In genomic region chr6:105066836-105067235, GRCh38 we compare ENCODE assay signal across 25 cellular contexts.
A peak's percentile ranks its signal among the peaks of the same experiment; 100 is the strongest.
DNase-seq lines count a peak whose midpoint lies in the region; ATAC-seq, FAIRE-seq and TF ChIP-seq lines count a peak whose summit lies in the region.
"Had no signal": no experiment of that assay in that cellular context is flagged by ENCODE, and none has a peak within 500 bp of the region (broad histone marks: within the 10 kb centered on the region; RNA-seq: fewer than 3 reads in every experiment).

No MANE protein-coding gene starts in this region.

- peak overlapping the region; percentile 57 for H3K4me2 ChIP-seq in HepG2 (ENCODE audit: low read depth, low read length)
- H3K4me2 ChIP-seq: BLaER1 had no signal

- TF ChIP-seq EP300 in HepG2 (IDR thresholded peaks at IDR 0.05; ENCODE audit: low read depth in 2 of 2, low read length in 2 of 2) (no peak), HepG2 (CRISPR knock-in tag; IDR thresholded peaks at IDR 0.05; ENCODE audit: borderline replicate concordance) (no peak)

- CTCF ChIA-PET in HepG2 (lab: Yijun Ruan, JAX; ENCODE audit: low intra/inter-chr PET ratio, low total read pairs): no interaction called here
- CTCF ChIA-PET in Caco-2 (lab: Charles Lee): no interaction called here

- peaks cover 5% of the 10 kb centered on the region for H3K79me2 ChIP-seq in HepG2 (ENCODE audit: insufficient read depth, low read length)

- BruUV-seq in HepG2 (replicated peaks; lab: Mats Ljungman, UMichigan) (no TSS peak), Caco-2 (replicated peaks; lab: Mats Ljungman, UMichigan) (no TSS peak)

- no peak for TF ChIP-seq RAD21 in HepG2 (CRISPR knock-in tag; IDR thresholded peaks at IDR 0.05)

- POLR2A ChIA-PET in HepG2 (lab: Yijun Ruan, JAX) (interaction anchor here (0.9 kb wide), 1 partner anchor 109 kb away, joined by 6 read pairs; no protein-coding TSS in a partner anchor), Caco-2 (lab: Charles Lee) (no interaction called here)

- no peak for ATAC-seq in HepG2
- no peak for ATAC-seq in right lobe of liver
- ATAC-seq in SK-N-SH treated with all-trans-retinoic acid at 6 μM for 48 hours: peak; percentile 69

- intact Hi-C loops in HepG2 (cut with micrococcal nuclease; ENCODE audit: unreplicated experiment) (loop anchor here (2.0 kb wide), 1 partner anchor 110 kb away; the partner anchor contains the start of gene LIN28B), right lobe of liver (cut with DNase I) (no loop called here), Caco-2 (cut with micrococcal nuclease; ENCODE audit: unreplicated experiment) (loop anchor here (1.0 kb wide), 1 partner anchor 288 kb away; no protein-coding TSS in a partner anchor)

- peak overlapping the region; percentile 24 for H3K4me3 Mint-ChIP-seq in Caco-2 (ENCODE audit: unreplicated experiment)
- H3K4me3 Mint-ChIP-seq in mesothelial cell of epicardium: no peak overlapping the region
- H3K4me3 Mint-ChIP-seq in endothelial cell (ENCODE audit: unreplicated experiment): no peak overlapping the region
- H3K4me3 Mint-ChIP-seq: CD14-positive monocyte; CD4-positive, alpha-beta memory T cell; CD4-positive, CD25-positive, alpha-beta regulatory T cell; CD8-positive, alpha-beta memory T cell had no signal

- no peak for FAIRE-seq in HepG2 (lab: Jason Lieb, UNC)
- FAIRE-seq: A204.1, G401.6, GM12891, GM19239 had no signal

- 17% methylated on average over 3 of the region's 3 CpGs for WGBS in HepG2 (ENCODE audit: low lambda C conversion rate)
- 34% methylated on average over 3 of the region's 3 CpGs for WGBS in right lobe of liver (ENCODE audit: insufficient coverage, low coverage, low lambda C conversion rate, missing lambda C conversion rate)

- in situ Hi-C loops in HepG2 (cut with HindIII; ENCODE audit: extremely low pct_ligation_motif_present, low pct_unique_long_range_greater_than_20kb): no loop called here

- H4K20me1 ChIP-seq in HepG2 (ENCODE audit: insufficient read depth, low read length): no peaks in the 10 kb centered on the region
- H4K20me1 ChIP-seq: BLaER1 had no signal

- no peak overlapping the region for H2AFZ ChIP-seq in HepG2 (ENCODE audit: low read length)

- H3K9ac ChIP-seq in HepG2 (ENCODE audit: insufficient read depth, low read depth, low read length): no peak overlapping the region
- H3K9ac ChIP-seq: BLaER1 had no signal

- TF ChIP-seq POLR2A in HepG2 (IDR thresholded peaks at IDR 0.05; ENCODE audit: insufficient read depth in 1 of 2, low read depth in 2 of 2, low read length in 2 of 2) (no peak), right lobe of liver (IDR thresholded peaks at IDR 0.05) (no peak)

- H3K9me3 ChIP-seq in HepG2 (ENCODE audit: low read length): no peaks in the 10 kb centered on the region
- H3K9me3 ChIP-seq in right lobe of liver: no peaks in the 10 kb centered on the region
- no peaks in the 10 kb centered on the region for H3K9me3 ChIP-seq in Caco-2
- H3K9me3 ChIP-seq: BE2C, BLaER1 had no signal

- H3K4me1 Mint-ChIP-seq in Caco-2 (ENCODE audit: low read depth, unreplicated experiment) (peaks cover 40% of the 10 kb centered on the region), mesothelial cell of epicardium (peaks cover 53% of the 10 kb centered on the region), endothelial cell (ENCODE audit: unreplicated experiment) (peaks cover 2% of the 10 kb centered on the region)
- H3K4me1 Mint-ChIP-seq: CD14-positive monocyte; CD4-positive, alpha-beta memory T cell; CD4-positive, CD25-positive, alpha-beta regulatory T cell; CD8-positive, alpha-beta memory T cell had no signal

- H3K27me3 Mint-ChIP-seq in Caco-2 (ENCODE audit: insufficient read depth, unreplicated experiment): no peaks in the 10 kb centered on the region
- no peaks in the 10 kb centered on the region for H3K27me3 Mint-ChIP-seq in mesothelial cell of epicardium (ENCODE audit: low read depth)
- H3K27me3 Mint-ChIP-seq in endothelial cell (ENCODE audit: unreplicated experiment): no peaks in the 10 kb centered on the region

- H3K27ac Mint-ChIP-seq in Caco-2 (ENCODE audit: unreplicated experiment): no peak overlapping the region
- peak overlapping the region; percentile 77 for H3K27ac Mint-ChIP-seq in mesothelial cell of epicardium
- no peak overlapping the region for H3K27ac Mint-ChIP-seq in endothelial cell (ENCODE audit: unreplicated experiment)
- H3K27ac Mint-ChIP-seq: CD14-positive monocyte; CD4-positive, alpha-beta memory T cell; CD4-positive, CD25-positive, alpha-beta regulatory T cell; CD8-positive, alpha-beta memory T cell had no signal

- H3K36me3 Mint-ChIP-seq in Caco-2 (ENCODE audit: insufficient read depth, unreplicated experiment) (no peaks in the 10 kb centered on the region), mesothelial cell of epicardium (peaks cover 9% of the 10 kb centered on the region), endothelial cell (ENCODE audit: low read depth, unreplicated experiment) (no peaks in the 10 kb centered on the region)
- H3K36me3 Mint-ChIP-seq: CD14-positive monocyte; CD4-positive, alpha-beta memory T cell; CD4-positive, CD25-positive, alpha-beta regulatory T cell; CD8-positive, alpha-beta memory T cell had no signal

- H3K9me3 Mint-ChIP-seq in Caco-2 (ENCODE audit: unreplicated experiment) (no peaks in the 10 kb centered on the region), mesothelial cell of epicardium (peaks cover 11% of the 10 kb centered on the region), endothelial cell (ENCODE audit: unreplicated experiment) (no peaks in the 10 kb centered on the region)
- H3K9me3 Mint-ChIP-seq: CD4-positive, alpha-beta memory T cell; CD8-positive, alpha-beta memory T cell had no signal

- no peaks in the 10 kb centered on the region for H3K36me3 ChIP-seq in HepG2 (replicated peaks in 1 of 2; ENCODE audit: control insufficient read depth in 1 of 2, insufficient read depth in 2 of 2, low read length in 2 of 2)
- no peaks in the 10 kb centered on the region for H3K36me3 ChIP-seq in right lobe of liver
- H3K36me3 ChIP-seq in Caco-2 (ENCODE audit: control insufficient read depth, insufficient read depth, low read length): no peaks in the 10 kb centered on the region
- H3K36me3 ChIP-seq: BE2C, BLaER1 had no signal

- DNase-seq in HepG2 (ENCODE audit: low spot score) (no peak), right lobe of liver (no peak), Caco-2 (no peak), mesothelial cell of epicardium (ENCODE audit: low spot score in 2 of 2, unreplicated experiment in 2 of 2) (no peak), hypothalamus (lab: John Stamatoyannopoulos, UW) (no peak), iPS-NIHi11 (ENCODE audit: low spot score) (no peak), endothelial cell (ENCODE audit: low spot score) (no peak)
- DNase-seq: 8988T; AML-193; BE2C; C1 segment of cervical spinal cord; Calu3; CD4-positive, alpha-beta memory T cell; CD4-positive, CD25-positive, alpha-beta regulatory T cell; CD8-positive, alpha-beta memory T cell; COR-L47; DMS79 treated with DMSO at 0.1 percent for 48 hours; GF-D8 had no signal

- no peak for TF ChIP-seq CTCF in HepG2 (CRISPR knock-in tag; IDR thresholded peaks at IDR 0.05)
- no peak for TF ChIP-seq CTCF in right lobe of liver (IDR thresholded peaks at IDR 0.05)
- TF ChIP-seq CTCF in Caco-2 (IDR thresholded peaks at IDR 0.05; ENCODE audit: insufficient read depth in 1 of 2, low read depth in 1 of 2, low read length in 1 of 2, severe bottlenecking in 1 of 2, unreplicated experiment in 1 of 2): no peak
- no peak for TF ChIP-seq CTCF in mesothelial cell of epicardium (IDR thresholded peaks at IDR 0.05; ENCODE audit: unreplicated experiment)
- no peak for TF ChIP-seq CTCF in endothelial cell (IDR thresholded peaks at IDR 0.05; ENCODE audit: unreplicated experiment)

- peak overlapping the region; percentile 61 for H3K27ac ChIP-seq in HepG2 (ENCODE audit: extremely low read length, insufficient read depth, low read length)
- H3K27ac ChIP-seq in right lobe of liver: no peak overlapping the region
- H3K27ac ChIP-seq: BLaER1 had no signal

- H3K4me1 ChIP-seq in HepG2 (ENCODE audit: insufficient read depth, low read length) (peaks cover 60% of the 10 kb centered on the region), right lobe of liver (no peaks in the 10 kb centered on the region), Caco-2 (peaks cover 37% of the 10 kb centered on the region)
- H3K4me1 ChIP-seq: BLaER1 had no signal

- H3K27me3 ChIP-seq in HepG2 (ENCODE audit: control insufficient read depth in 1 of 2, insufficient read depth in 2 of 2, low read length in 2 of 2): no peaks in the 10 kb centered on the region
- no peaks in the 10 kb centered on the region for H3K27me3 ChIP-seq in right lobe of liver
- no peaks in the 10 kb centered on the region for H3K27me3 ChIP-seq in Caco-2 (replicated peaks; ENCODE audit: control insufficient read depth, insufficient read depth, low read length)
- H3K27me3 ChIP-seq: BE2C, BLaER1 had no signal

- H3K4me3 ChIP-seq in HepG2 (replicated peaks in 1 of 3; ENCODE audit: insufficient read depth in 1 of 3, low read depth in 2 of 3, low read length in 3 of 3): peak overlapping the region in 1 of 3 experiments; percentile 4; a peak in 1 of 6 replicates
- H3K4me3 ChIP-seq in right lobe of liver: no peak overlapping the region
- no peak overlapping the region for H3K4me3 ChIP-seq in Caco-2 (ENCODE audit: low read depth, low read length)
- H3K4me3 ChIP-seq: BLaER1 had no signal

TF ChIP-seq in SK-N-SH treated with all-trans-retinoic acid at 6 μM for 48 hours, 23 proteins besides CTCF, POLR2A, EP300 and RAD21:
- TF ChIP-seq TOX (CRISPR knock-in tag; IDR thresholded peaks at IDR 0.05; ENCODE audit: borderline replicate concordance): 0 out of 2 replicates have a peak, but pooled peaks have one; percentile 15
- no peak for TF ChIP-seq ZNF565 (CRISPR knock-in tag; conservative IDR thresholded peaks at IDR 0.05; ENCODE audit: low read depth)

Comparison
In these comparisons a context has a peak if more than half of its experiments do, and no peak if none do; other contexts are left out.
1. intact Hi-C loops: an anchor here in HepG2 (2.0 kb wide) and Caco-2 (1.0 kb wide); none called in right lobe of liver.